9 cellular contexts compared by ENCODE assay signal in the genomic region with DNA sequence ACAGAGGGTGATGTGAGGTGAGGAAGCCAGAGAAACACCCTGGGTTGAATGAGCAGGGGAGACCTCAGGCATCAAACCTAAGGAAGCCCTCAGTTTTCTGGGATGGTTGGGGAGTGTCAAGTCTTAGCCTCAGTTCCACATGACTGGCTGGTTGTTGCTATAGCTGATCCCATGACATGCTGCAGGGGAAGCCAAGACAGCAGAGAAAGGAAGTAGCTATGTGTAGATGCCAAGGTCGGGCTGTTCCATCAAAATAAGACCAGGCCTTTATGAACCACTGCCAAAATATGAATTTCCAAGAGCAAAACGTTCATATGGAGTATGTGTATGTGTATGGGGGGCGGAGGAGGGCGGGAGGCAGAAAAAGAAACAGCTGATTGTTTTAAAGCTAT. TPM values are rescaled to one million over a fixed set of nuclear protein-coding genes. Genes with fewer than 3 reads are reported as not detected.
DNase-seq lines count a peak whose midpoint lies in the region; ATAC-seq, FAIRE-seq and TF ChIP-seq lines count a peak whose summit lies in the region.
"Had no signal": no experiment of that assay in that cellular context is flagged by ENCODE, and none has a peak within 500 bp of the region (broad histone marks: within the 10 kb centered on the region; RNA-seq: fewer than 3 reads in every experiment).

No MANE protein-coding gene starts in this region.

- H3K9me3 ChIP-seq in heart left ventricle, result no peaks in the 10 kb centered on the region
- no peaks in the 10 kb centered on the region for H3K9me3 ChIP-seq in trophoblast cell (ENCODE audit: insufficient read depth, low read depth, low read length)

- H3K27me3 ChIP-seq in heart left ventricle, result no peaks in the 10 kb centered on the region
- H3K27me3 ChIP-seq in trophoblast cell (ENCODE audit: insufficient read depth, low read length), result no peaks in the 10 kb centered on the region

- intact Hi-C loops in heart left ventricle (cut with DNase I), result no loop called here

- DNase-seq in EL (peak; percentile 64), heart left ventricle (peak in 2 of 5 donors; percentile 46), trophoblast cell (no peak), GM12891 (ENCODE audit: insufficient read length, low spot score) (no peak), NCI-H2227 treated with DMSO at 0.1 percent for 48 hours (lab: John Stamatoyannopoulos, UW) (no peak), immature natural killer cell (no peak)
- DNase-seq: NCI-H1436 had no signal

- H3K4me1 Mint-ChIP-seq in immature natural killer cell, result peaks cover 21 to 31% of the 10 kb centered on the region in 2 donors

- H3K4ac ChIP-seq in trophoblast cell (ENCODE audit: low read depth, low read length), result no peak overlapping the region

- no peak overlapping the region for H3K4me2 ChIP-seq in trophoblast cell (ENCODE audit: low read length)

- H3K36me3 ChIP-seq in heart left ventricle (peaks cover 3 to 30% (median 24%) of the 10 kb centered on the region in 9 donors), trophoblast cell (ENCODE audit: control insufficient read depth in 1 of 2, insufficient read depth in 2 of 2, low read length in 2 of 2) (peaks cover 6 to 10% of the 10 kb centered on the region in 2 experiments)

- H4K8ac ChIP-seq in trophoblast cell (ENCODE audit: low read depth, low read length), result peak overlapping the region; percentile 41

- peak in 1 of 2 donors; percentile 25 for TF ChIP-seq POLR2A in heart left ventricle (IDR thresholded peaks at IDR 0.05)
- no peak for TF ChIP-seq POLR2A in GM12891 (IDR thresholded peaks at IDR 0.05; ENCODE audit: low read depth, low read length)

- TF ChIP-seq CTCF in heart left ventricle (IDR thresholded peaks at IDR 0.05), result no peak

- peak overlapping the region; percentile 45 for H3K27ac ChIP-seq in angular gyrus (ENCODE audit: low read depth, low read length)
- H3K27ac ChIP-seq in heart left ventricle, result peak overlapping the region; percentile 78 to 96 (median 91)
- peak overlapping the region; percentile 90 for H3K27ac ChIP-seq in trophoblast cell (ENCODE audit: low read depth, low read length)

- H3K36me3 Mint-ChIP-seq in immature natural killer cell, result peaks cover 5 to 10% (median 6%) of the 10 kb centered on the region in 3 donors

- H2BK120ac ChIP-seq in trophoblast cell (ENCODE audit: insufficient read depth, low read length, poor library complexity), result peak overlapping the region; percentile 57

- FAIRE-seq in GM12891 (lab: Jason Lieb, UNC), result no peak

- H3K18ac ChIP-seq in trophoblast cell (ENCODE audit: low read length), result peak overlapping the region; percentile 34

- H3K27me3 Mint-ChIP-seq in immature natural killer cell (ENCODE audit: low read depth in 3 of 3), result peaks cover 0 to 2% (median 0%) of the 10 kb centered on the region in 3 donors

- H3K9me3 Mint-ChIP-seq in immature natural killer cell, result no peaks in the 10 kb centered on the region

- H2AFZ ChIP-seq in trophoblast cell (ENCODE audit: insufficient read depth, low read length, poor library complexity), result no peak overlapping the region

- no peak overlapping the region for H4K12ac ChIP-seq in trophoblast cell (ENCODE audit: low read depth, low read length)

- H3K14ac ChIP-seq in trophoblast cell (ENCODE audit: low read length), result peak overlapping the region; percentile 21

- no peak overlapping the region for H3K23ac ChIP-seq in trophoblast cell (ENCODE audit: low read length)

- peak overlapping the region; percentile 9 for H2AK5ac ChIP-seq in trophoblast cell (ENCODE audit: low read length)

- peaks cover 6% of the 10 kb centered on the region for H3K79me2 ChIP-seq in trophoblast cell (ENCODE audit: control insufficient read depth, insufficient read depth, low read length, poor library complexity)

- peaks cover 40 to 89% (median 73%) of the 10 kb centered on the region in 12 donors for H3K4me1 ChIP-seq in heart left ventricle
- peaks cover 27 to 34% of the 10 kb centered on the region in 2 experiments for H3K4me1 ChIP-seq in trophoblast cell (ENCODE audit: control insufficient read depth in 1 of 2, insufficient read depth in 2 of 2, low read length in 2 of 2)

- H3K4me3 ChIP-seq in heart left ventricle (no peak overlapping the region), trophoblast cell (ENCODE audit: low read depth, low read length) (no peak overlapping the region)

- ATAC-seq in heart left ventricle (peak; percentile 47 to 75 (median 56)), GM18861 (IDR thresholded peaks at IDR 0.05; ENCODE audit: unreplicated experiment) (no peak)

- no peak overlapping the region for H3K9ac ChIP-seq in trophoblast cell (ENCODE audit: low read length)

- peak overlapping the region in 2 of 5 donors; percentile 4 to 28 for H3K4me3 Mint-ChIP-seq in immature natural killer cell

- 28 to 39% (median 34%) methylated on average over 4 of the region's 4 CpGs for WGBS in heart left ventricle, 4 donors
- no CpG with 5 or more reads among the region's 4 CpGs for WGBS in trophoblast cell (ENCODE audit: extremely low coverage, insufficient coverage, insufficient read length)

- H4K91ac ChIP-seq in trophoblast cell (ENCODE audit: low read depth, low read length), result peak overlapping the region; percentile 38

- H3K79me1 ChIP-seq in trophoblast cell (ENCODE audit: low read length), result peaks cover 28% of the 10 kb centered on the region

- peak overlapping the region in 3 of 6 donors; percentile 51 to 77 (median 67) for H3K27ac Mint-ChIP-seq in immature natural killer cell

- H2BK12ac ChIP-seq in trophoblast cell (ENCODE audit: low read length), result peak overlapping the region; percentile 66

- H2BK5ac ChIP-seq in trophoblast cell (ENCODE audit: low read depth, low read length, poor library complexity), result peak overlapping the region; percentile 34

TF ChIP-seq in GM12891, 5 proteins besides CTCF, POLR2A, EP300 and RAD21:
- TF ChIP-seq TAF1 (IDR thresholded peaks at IDR 0.05; ENCODE audit: low read depth, low read length) (no peak), PAX5 (IDR thresholded peaks at IDR 0.05; ENCODE audit: insufficient read depth, low read length, severe bottlenecking) (no peak), POU2F2 (IDR thresholded peaks at IDR 0.05; ENCODE audit: low read depth, low read length) (no peak), POLR2AphosphoS5 (IDR thresholded peaks at IDR 0.05; ENCODE audit: low read depth, low read length) (no peak), SPI1 (IDR thresholded peaks at IDR 0.05; ENCODE audit: low read depth, low read length) (no peak)

RNA-seq across cellular contexts. Expression of a gene that starts 11.6 kb away (rescaled TPM):
- total RNA-seq in heart left ventricle, result 1,000 to 10,000 TPM in 3 of 9 donors, 100 to 1,000 TPM in 6; 588 to 1,434 (median 930) TPM
- 1,000 to 10,000 TPM in 1 of 2 donors, 100 to 1,000 TPM in 1; 133 to 1,175 TPM for polyA plus RNA-seq in heart left ventricle
- polyA plus RNA-seq in trophoblast cell (2013), result 205 and 208 TPM in 2 replicates
- polyA plus RNA-seq in GM12891 (2012; ENCODE audit: low read depth, missing spikeins), result 126 TPM
- 10 to 100 TPM; 46.9 to 70.7 (median 54.9) TPM for polyA plus RNA-seq in immature natural killer cell

RNA-seq across cellular contexts. Expression of a gene that starts 24.0 kb away (rescaled TPM):
- under 1 TPM in 4 of 9 donors, not detected in 5; 0.56 to 1.00 (median 0.70) TPM for total RNA-seq in heart left ventricle
- polyA plus RNA-seq in heart left ventricle (not detected), immature natural killer cell (not detected)
- polyA plus RNA-seq in trophoblast cell (2013), result 0.11 and 0.12 TPM in 2 replicates
- not detected for polyA plus RNA-seq in GM12891 (2012; ENCODE audit: low read depth, missing spikeins)

RNA-seq across cellular contexts. Expression of a gene that starts 49.7 kb away (rescaled TPM):
- 10 to 100 TPM; 47.3 to 72.8 (median 52.4) TPM for total RNA-seq in heart left ventricle
- 10 to 100 TPM; 25.7 to 35.4 TPM for polyA plus RNA-seq in heart left ventricle
- polyA plus RNA-seq in trophoblast cell (2013), result 22.2 and 22.5 TPM in 2 replicates
- 7.8 TPM for polyA plus RNA-seq in GM12891 (2012; ENCODE audit: low read depth, missing spikeins)
- 10 to 100 TPM; 33.5 to 46.9 (median 36.9) TPM for polyA plus RNA-seq in immature natural killer cell
